11 cellular contexts compared by ENCODE assay signal in genomic region chr6:77962070-77962469, GRCh38.
"Had no signal": no experiment of that assay in that cellular context is flagged by ENCODE, and none has a peak within 500 bp of the region (broad histone marks: within the 10 kb centered on the region; RNA-seq: fewer than 3 reads in every experiment).

No MANE protein-coding gene starts in this region.

- H3K9me3 ChIP-seq: HAP-1 had no signal

- H2AFZ ChIP-seq: GM23248, GM23338 had no signal

- H3K27ac Mint-ChIP-seq: GM23338, H9, HFFc6 had no signal

- DNase-seq: GM23248, GOT3, H7, H9, HCEC 1CT, HFFc6 had no signal

- FAIRE-seq: H1, H54 had no signal

- H3K27ac ChIP-seq: GM23248 had no signal

- H3K4me3 ChIP-seq: GM23248, GM23338, HAP-1 had no signal

- H3K36me3 ChIP-seq: HAP-1 had no signal

- H3K4me1 ChIP-seq: HAP-1 had no signal

- H3K4me3 Mint-ChIP-seq: GM23338, H9, HFFc6 had no signal

- ATAC-seq: GM23338, HCT116 had no signal

- H3K9ac ChIP-seq: GM23248 had no signal

- H3K4me1 Mint-ChIP-seq: GM23338, H9 had no signal

- H3K4me2 ChIP-seq: GM23338 had no signal
